Comparison of ENCODE assay signal across 1 cellular context in genomic region chr5:37757980-37758582, GRCh38.
TF ChIP-seq lines count a peak whose summit lies in the region.

No MANE protein-coding gene starts in this region.

TF ChIP-seq in H1, 55 proteins besides CTCF, POLR2A, EP300 and RAD21 (continued from another document):
- TF ChIP-seq CTBP2 (IDR thresholded peaks at IDR 0.05; ENCODE audit: borderline replicate concordance, insufficient read depth, insufficient read length, low read length) (no peak), RXRA (IDR thresholded peaks at IDR 0.05; ENCODE audit: insufficient read depth, low read depth, low read length) (no peak), JUND (IDR thresholded peaks at IDR 0.05; ENCODE audit: low read length) (no peak), FOSL1 (IDR thresholded peaks at IDR 0.05; ENCODE audit: insufficient read depth, low read depth, low read length) (no peak), E2F6 (IDR thresholded peaks at IDR 0.05) (no peak), GABPA (IDR thresholded peaks at IDR 0.05; ENCODE audit: borderline replicate concordance, insufficient read depth, low read length) (no peak), YY1 (IDR thresholded peaks at IDR 0.05; ENCODE audit: low read depth, low read length) (no peak), CREB1 (IDR thresholded peaks at IDR 0.05) (no peak), RFX5 (IDR thresholded peaks at IDR 0.05; ENCODE audit: borderline replicate concordance, low read depth, low read length) (no peak), KDM5A (IDR thresholded peaks at IDR 0.05; ENCODE audit: low read length) (no peak), SRF (IDR thresholded peaks at IDR 0.05; ENCODE audit: low read depth, low read length) (no peak), SP4 (IDR thresholded peaks at IDR 0.05; ENCODE audit: low read length) (no peak)
TF ChIP-seq in H1: peak in this region for 0.
